Comparison of ENCODE assay signal across 8 cellular contexts in genomic region chr17:29140051-29140582, GRCh38. TPM values are rescaled to one million over a fixed set of nuclear protein-coding genes. Genes with fewer than 3 reads are reported as not detected.
DNase-seq lines count a peak whose midpoint lies in the region; ATAC-seq, FAIRE-seq and TF ChIP-seq lines count a peak whose summit lies in the region.

No MANE protein-coding gene starts in this region.

- H3K4me3 ChIP-seq in liver (ENCODE audit: low read depth in 1 of 3, low read length in 3 of 3) (peak overlapping the region in 1 of 3 donors; percentile 21), HepG2 (replicated peaks in 1 of 3; ENCODE audit: insufficient read depth in 1 of 3, low read depth in 2 of 3, low read length in 3 of 3) (no peak overlapping the region), smooth muscle cell (peak overlapping the region; percentile 24)

- H3K36me3 ChIP-seq in liver (ENCODE audit: control insufficient read depth in 4 of 4, insufficient read depth in 3 of 4, low read depth in 1 of 4, low read length in 3 of 4) (peaks cover 0 to 4% (median 0%) of the 10 kb centered on the region in 4 donors), HepG2 (replicated peaks in 1 of 2; ENCODE audit: control insufficient read depth in 1 of 2, insufficient read depth in 2 of 2, low read length in 2 of 2) (peaks cover 10 to 18% of the 10 kb centered on the region in 2 experiments), smooth muscle cell (ENCODE audit: low read depth) (no peaks in the 10 kb centered on the region)

- H3K79me2 ChIP-seq in HepG2 (ENCODE audit: insufficient read depth, low read length) (peaks cover 33% of the 10 kb centered on the region), smooth muscle cell (ENCODE audit: low read depth) (no peaks in the 10 kb centered on the region)

- TF ChIP-seq RAD21 in liver (IDR thresholded peaks at IDR 0.05) (no peak), HepG2 (CRISPR knock-in tag; IDR thresholded peaks at IDR 0.05) (no peak), Ishikawa (IDR thresholded peaks at IDR 0.05; ENCODE audit: low read depth) (no peak)

- in situ Hi-C loops in HepG2 (cut with HindIII; ENCODE audit: extremely low pct_ligation_motif_present, low pct_unique_long_range_greater_than_20kb) = no loop called here

- H3K4me2 ChIP-seq in HepG2 (ENCODE audit: low read depth, low read length) (no peak overlapping the region), smooth muscle cell (peak overlapping the region; percentile 81)

- no TSS peak for BruUV-seq in HepG2 (replicated peaks; lab: Mats Ljungman, UMichigan)

- POLR2A ChIA-PET in HepG2 (lab: Yijun Ruan, JAX) = no interaction called here

- H3K4me1 ChIP-seq in liver (ENCODE audit: control insufficient read depth in 4 of 4, insufficient read depth in 4 of 4, low read length in 3 of 4) (peaks cover 6 to 57% (median 45%) of the 10 kb centered on the region in 4 donors), HepG2 (ENCODE audit: insufficient read depth, low read length) (peaks cover 28% of the 10 kb centered on the region), smooth muscle cell (ENCODE audit: low read depth) (peaks cover 22% of the 10 kb centered on the region)

- TF ChIP-seq CTCF in liver (IDR thresholded peaks at IDR 0.05; ENCODE audit: low read depth, low read length, missing input control) = no peak
- TF ChIP-seq CTCF in HepG2 (CRISPR knock-in tag; IDR thresholded peaks at IDR 0.05) = no peak
- TF ChIP-seq CTCF in smooth muscle cell (IDR thresholded peaks at IDR 0.05; ENCODE audit: borderline replicate concordance, insufficient read depth, poor library complexity, severe bottlenecking) = no peak

- TF ChIP-seq EP300 in HepG2 (IDR thresholded peaks at IDR 0.05; ENCODE audit: low read depth in 2 of 2, low read length in 2 of 2) (no peak), HepG2 (CRISPR knock-in tag; IDR thresholded peaks at IDR 0.05; ENCODE audit: borderline replicate concordance) (no peak), Ishikawa (IDR thresholded peaks at IDR 0.05; ENCODE audit: borderline replicate concordance) (no peak)

- DNase-seq in HepG2 (ENCODE audit: low spot score) (no peak), T-helper 22 cell (ENCODE audit: low read depth) (peak; percentile 85), hypothalamus (lab: John Stamatoyannopoulos, UW) (peak in 44 of 51 donors; percentile 31 to 84 (median 64)), smooth muscle cell (lab: John Stamatoyannopoulos, UW; ENCODE audit: unreplicated experiment) (peak; percentile 49)

- intact Hi-C loops in HepG2 (cut with micrococcal nuclease; ENCODE audit: unreplicated experiment) = loop anchor here (10.0 kb wide), 1 partner anchor 55 kb away; no protein-coding TSS in a partner anchor

- H3F3A ChIP-seq in smooth muscle cell (ENCODE audit: low read depth) = no peaks in the 10 kb centered on the region

- WGBS in liver = 23% methylated on average over 14 of the region's 14 CpGs
- 87% methylated on average over 13 of the region's 14 CpGs for WGBS in HepG2 (ENCODE audit: low lambda C conversion rate)
- WGBS in smooth muscle cell (ENCODE audit: low lambda C conversion rate) = 13% methylated on average over 14 of the region's 14 CpGs

- CTCF ChIA-PET in HepG2 (lab: Yijun Ruan, JAX; ENCODE audit: low intra/inter-chr PET ratio, low total read pairs) = no interaction called here

- H3K9ac ChIP-seq in liver (ENCODE audit: low read depth in 1 of 2, low read length in 2 of 2) = no peak overlapping the region
- no peak overlapping the region for H3K9ac ChIP-seq in HepG2 (ENCODE audit: insufficient read depth, low read depth, low read length)
- H3K9ac ChIP-seq in smooth muscle cell (ENCODE audit: low read depth) = no peak overlapping the region

- H4K20me1 ChIP-seq in HepG2 (ENCODE audit: insufficient read depth, low read length) (peaks cover 42% of the 10 kb centered on the region), smooth muscle cell (ENCODE audit: low read depth) (peaks cover 13% of the 10 kb centered on the region)

- no peak for TF ChIP-seq POLR2A in HepG2 (IDR thresholded peaks at IDR 0.05; ENCODE audit: insufficient read depth in 1 of 2, low read depth in 2 of 2, low read length in 2 of 2)

- H3K9me3 ChIP-seq in liver (ENCODE audit: control insufficient read depth in 4 of 4, low read length in 3 of 4) (no peaks in the 10 kb centered on the region), HepG2 (ENCODE audit: low read length) (no peaks in the 10 kb centered on the region), smooth muscle cell (replicated peaks; ENCODE audit: low read depth) (no peaks in the 10 kb centered on the region)

- ATAC-seq in HepG2 (no peak), HG03159 (IDR thresholded peaks at IDR 0.05; ENCODE audit: unreplicated experiment) (no peak)

- H3K27me3 ChIP-seq in liver (ENCODE audit: control insufficient read depth in 4 of 4, insufficient read depth in 4 of 4, low read length in 3 of 4) (no peaks in the 10 kb centered on the region), HepG2 (ENCODE audit: control insufficient read depth in 1 of 2, insufficient read depth in 2 of 2, low read length in 2 of 2) (no peaks in the 10 kb centered on the region), smooth muscle cell (ENCODE audit: low read depth) (no peaks in the 10 kb centered on the region)

- FAIRE-seq in HepG2 (lab: Jason Lieb, UNC) = no peak

- H3K27ac ChIP-seq in liver (ENCODE audit: low read depth in 1 of 2, low read length in 2 of 2) = peak overlapping the region; percentile 52 to 55
- no peak overlapping the region for H3K27ac ChIP-seq in HepG2 (ENCODE audit: extremely low read length, insufficient read depth, low read length)
- H3K27ac ChIP-seq in angular gyrus (ENCODE audit: low read depth, low read length) = peak overlapping the region; percentile 80
- peak overlapping the region; percentile 17 for H3K27ac ChIP-seq in smooth muscle cell (ENCODE audit: low read depth)

- H2AFZ ChIP-seq in HepG2 (ENCODE audit: low read length) = no peak overlapping the region
- no peak overlapping the region for H2AFZ ChIP-seq in smooth muscle cell (ENCODE audit: low read depth)

TF ChIP-seq in liver, 16 proteins besides CTCF, POLR2A, EP300 and RAD21:
- TF ChIP-seq SP1 (IDR thresholded peaks at IDR 0.05) = no peak
- peak; percentile 62 for TF ChIP-seq NR2F2 (IDR thresholded peaks at IDR 0.05)

TF ChIP-seq in HepG2, 621 proteins besides CTCF, POLR2A, EP300 and RAD21 (continues in another document):
- no peak for TF ChIP-seq ZNF891 (CRISPR knock-in tag; IDR thresholded peaks at IDR 0.05)
- no peak for TF ChIP-seq HHEX (CRISPR knock-in tag; IDR thresholded peaks at IDR 0.05)
- no peak for TF ChIP-seq FOXJ3 (CRISPR knock-in tag; IDR thresholded peaks at IDR 0.05; ENCODE audit: borderline replicate concordance)
- no peak for TF ChIP-seq ZNF256 (CRISPR knock-in tag; conservative IDR thresholded peaks at IDR 0.05)
- no peak for TF ChIP-seq SIN3B (IDR thresholded peaks at IDR 0.05; ENCODE audit: low read length)
- no peak for TF ChIP-seq ZNF768 (CRISPR knock-in tag; IDR thresholded peaks at IDR 0.05)

TF ChIP-seq in Ishikawa, 13 proteins besides CTCF, POLR2A, EP300 and RAD21:
- TF ChIP-seq TEAD4 (IDR thresholded peaks at IDR 0.05) (0 out of 2 replicates have a peak, but pooled peaks have one; percentile 8), FOXM1 (IDR thresholded peaks at IDR 0.05; ENCODE audit: borderline replicate concordance, low read depth) (no peak)
TF ChIP-seq in Ishikawa: peak in this region for 1.

RNA-seq across cellular contexts. Expression of gene MYO18A, which starts 40.1 kb away (rescaled TPM):
- 10 to 100 TPM; 38.2 to 81.6 TPM for total RNA-seq in liver
- polyA plus RNA-seq in liver = 10 to 100 TPM; 26.3 to 36.4 TPM
- total RNA-seq in HepG2 (2016; rRNA removed; fragmentation: Illumina TruSeq; extraction: Trizol) = 21.2 and 24.8 TPM in 2 replicates
- total RNA-seq in HepG2 (2016; cell fraction: cytosol; rRNA removed; fragmentation: Illumina TruSeq; extraction: Trizol; ENCODE audit: low read depth) = 4.9 and 7.5 TPM in 2 replicates
- total RNA-seq in HepG2 (2016; cell fraction: insoluble cytoplasmic fraction; rRNA removed; fragmentation: Illumina TruSeq; extraction: Trizol) = 16.3 and 25.6 TPM in 2 replicates
- total RNA-seq in HepG2 (2016; cell fraction: membrane; rRNA removed; fragmentation: Illumina TruSeq; extraction: Trizol) = 5.8 and 6.0 TPM in 2 replicates
- total RNA-seq in HepG2 (2016; cell fraction: nucleus; rRNA removed; fragmentation: Illumina TruSeq; extraction: Trizol) = 24.8 and 30.3 TPM in 2 replicates
- 16.8 and 23.2 TPM in 2 replicates for polyA plus RNA-seq in HepG2 (2011; rRNA removed)
- polyA plus RNA-seq in HepG2 (2011; cell fraction: cytosol; rRNA removed) = 8.3 and 9.6 TPM in 2 replicates
- polyA plus RNA-seq in HepG2 (2011; cell fraction: nucleus; rRNA removed) = 155 and 159 TPM in 2 replicates
- polyA plus RNA-seq in HepG2 (2012) = 42.0 and 44.5 TPM in 2 replicates
- polyA plus RNA-seq in HepG2 (2016; cell fraction: cytosol; fragmentation: Illumina TruSeq; extraction: Trizol; ENCODE audit: low read depth) = 0.96 and 1.4 TPM in 2 replicates
- polyA plus RNA-seq in HepG2 (2016; cell fraction: insoluble cytoplasmic fraction; fragmentation: Illumina TruSeq; extraction: Trizol; ENCODE audit: low read depth) = 16.0 and 20.4 TPM in 2 replicates
- 2.4 and 3.0 TPM in 2 replicates for polyA plus RNA-seq in HepG2 (2016; cell fraction: membrane; fragmentation: Illumina TruSeq; extraction: Trizol; ENCODE audit: low read depth)
- polyA plus RNA-seq in HepG2 (2016; cell fraction: nucleus; fragmentation: Illumina TruSeq; extraction: Trizol; ENCODE audit: insufficient read depth, low read depth) = 72.8 and 77.7 TPM in 2 replicates
- polyA minus RNA-seq in HepG2 (2011; rRNA and poly(A)+ RNA removed; ENCODE audit: low replicate concordance) = 39.4 and 67.1 TPM in 2 replicates
- 13.7 and 17.4 TPM in 2 replicates for polyA minus RNA-seq in HepG2 (2011; cell fraction: cytosol; rRNA and poly(A)+ RNA removed)
- 65.8 and 83.4 TPM in 2 replicates for polyA minus RNA-seq in HepG2 (2011; cell fraction: nucleus; rRNA and poly(A)+ RNA removed)
- 16.0 and 18.0 TPM in 2 replicates for total RNA-seq in smooth muscle cell
- 21.2 and 22.1 TPM in 2 replicates for polyA plus RNA-seq in smooth muscle cell
